Comparison of ENCODE assay signal across 15 cellular contexts in the genomic region with DNA sequence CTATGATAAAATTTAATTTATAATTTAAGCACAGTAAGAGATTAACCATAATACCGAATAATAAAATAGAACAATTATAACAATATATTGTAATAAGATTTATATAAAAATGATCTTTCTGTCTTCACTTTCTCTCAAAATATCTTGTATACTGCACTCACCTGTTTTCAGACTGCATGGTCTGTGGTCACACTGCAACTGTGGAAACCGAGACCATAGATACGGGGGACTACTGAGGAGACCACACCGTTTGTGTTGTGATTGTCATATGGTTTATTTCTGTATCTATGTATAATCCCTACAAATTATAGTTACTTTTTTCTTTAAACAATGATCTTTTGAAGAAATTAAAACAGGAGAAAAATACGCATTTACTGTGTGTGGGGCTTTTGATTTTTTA.
A peak's percentile ranks its signal among the peaks of the same experiment; 100 is the strongest.
DNase-seq lines count a peak whose midpoint lies in the region; ATAC-seq and TF ChIP-seq lines count a peak whose summit lies in the region.
"Had no signal": no experiment of that assay in that cellular context is flagged by ENCODE, and none has a peak within 500 bp of the region (broad histone marks: within the 10 kb centered on the region; RNA-seq: fewer than 3 reads in every experiment).

No MANE protein-coding gene starts in this region.

- H3K4me3 Mint-ChIP-seq in activated T-cell treated with anti-CD3 and anti-CD28 coated beads, Interleukin-2, amount 50 U/mL, for 72 hours = peak overlapping the region; percentile 78 to 81
- no peak overlapping the region for H3K4me3 Mint-ChIP-seq in activated B cell treated with CpG ODN at 0.5 μM for 24 hours
- peak overlapping the region; percentile 95 for H3K4me3 Mint-ChIP-seq in stimulated activated effector memory CD8-positive, alpha-beta T cell treated with anti-CD3 and anti-CD28 coated beads, Interleukin-12 subunit alpha, Interleukin-12 subunit beta, amount 100 ng/mL, for 72 hours
- no peak overlapping the region for H3K4me3 Mint-ChIP-seq in WTC11
- H3K4me3 Mint-ChIP-seq: dendritic cell treated with granulocyte-macrophage colony-stimulating factor and Interleukin-4, amounts not matched to agents 40 ng/mL and 50 ng/mL, for 4 days; GM23338 had no signal

- POLR2A ChIA-PET in activated B cell treated with CpG ODN at 0.5 μM for 24 hours (lab: Charles Lee) (interaction anchor here (0.6 to 7.2 kb wide), 7 partner anchors 9 to 210 kb away, joined by 3 to 54 read pairs (median 4); no protein-coding TSS in a partner anchor), WTC11 (lab: Charles Lee) (no interaction called here), RWPE1 (lab: Yijun Ruan, JAX; ENCODE audit: low non-redundant PET) (no interaction called here)

- intact Hi-C loops in activated B cell treated with CpG ODN at 0.5 μM for 24 hours (cut with micrococcal nuclease) = no loop called here

- CTCF ChIA-PET in activated B cell treated with CpG ODN at 0.5 μM for 24 hours (lab: Charles Lee) (interaction anchor here (1.0 to 1.4 kb wide), 2 partner anchors 38 to 135 kb away, joined by 4 read pairs; no protein-coding TSS in a partner anchor), WTC11 (lab: Charles Lee) (no interaction called here), RWPE1 (lab: Yijun Ruan, JAX) (interaction anchor here (0.6 kb wide), 1 partner anchor 58 kb away, joined by 3 read pairs; no protein-coding TSS in a partner anchor)

- H3K36me3 Mint-ChIP-seq in activated T-cell treated with anti-CD3 and anti-CD28 coated beads, Interleukin-2, amount 50 U/mL, for 72 hours (ENCODE audit: insufficient read depth in 2 of 2) = peaks cover 3 to 7% of the 10 kb centered on the region in 2 donors
- H3K36me3 Mint-ChIP-seq in activated B cell treated with CpG ODN at 0.5 μM for 24 hours (ENCODE audit: low read depth) = peaks cover 21% of the 10 kb centered on the region
- H3K36me3 Mint-ChIP-seq in stimulated activated effector memory CD8-positive, alpha-beta T cell treated with anti-CD3 and anti-CD28 coated beads, Interleukin-12 subunit alpha, Interleukin-12 subunit beta, amount 100 ng/mL, for 72 hours = peaks cover 80% of the 10 kb centered on the region
- no peaks in the 10 kb centered on the region for H3K36me3 Mint-ChIP-seq in WTC11

- H3K4me1 Mint-ChIP-seq in activated T-cell treated with anti-CD3 and anti-CD28 coated beads, Interleukin-2, amount 50 U/mL, for 72 hours (ENCODE audit: low read depth) = peaks cover 100% of the 10 kb centered on the region
- H3K4me1 Mint-ChIP-seq in activated B cell treated with CpG ODN at 0.5 μM for 24 hours (peaks cover 98% of the 10 kb centered on the region), WTC11 (peaks cover 32% of the 10 kb centered on the region)
- H3K4me1 Mint-ChIP-seq in stimulated activated effector memory CD8-positive, alpha-beta T cell treated with anti-CD3 and anti-CD28 coated beads, Interleukin-12 subunit alpha, Interleukin-12 subunit beta, amount 100 ng/mL, for 72 hours = peaks cover 96% of the 10 kb centered on the region

- no peaks in the 10 kb centered on the region for H3K27me3 Mint-ChIP-seq in activated T-cell treated with anti-CD3 and anti-CD28 coated beads, Interleukin-2, amount 50 U/mL, for 72 hours (ENCODE audit: low read depth)
- H3K27me3 Mint-ChIP-seq in activated B cell treated with CpG ODN at 0.5 μM for 24 hours (no peaks in the 10 kb centered on the region), WTC11 (ENCODE audit: low read depth) (no peaks in the 10 kb centered on the region)
- H3K27me3 Mint-ChIP-seq: dendritic cell treated with granulocyte-macrophage colony-stimulating factor and Interleukin-4, amounts not matched to agents 40 ng/mL and 50 ng/mL, for 4 days had no signal

- no peaks in the 10 kb centered on the region for H3K9me3 Mint-ChIP-seq in activated T-cell treated with anti-CD3 and anti-CD28 coated beads, Interleukin-2, amount 50 U/mL, for 72 hours
- H3K9me3 Mint-ChIP-seq in activated B cell treated with CpG ODN at 0.5 μM for 24 hours (no peaks in the 10 kb centered on the region), WTC11 (no peaks in the 10 kb centered on the region)
- H3K9me3 Mint-ChIP-seq in stimulated activated effector memory CD8-positive, alpha-beta T cell treated with anti-CD3 and anti-CD28 coated beads, Interleukin-12 subunit alpha, Interleukin-12 subunit beta, amount 100 ng/mL, for 72 hours = no peaks in the 10 kb centered on the region
- H3K9me3 Mint-ChIP-seq: dendritic cell treated with granulocyte-macrophage colony-stimulating factor and Interleukin-4, amounts not matched to agents 40 ng/mL and 50 ng/mL, for 4 days; GM23338 had no signal

- no peak for DNase-seq in activated T-cell treated with anti-CD3 and anti-CD28 coated beads, Interleukin-2, amount 50 U/mL, for 72 hours
- DNase-seq in activated T-cell treated with anti-CD3 and anti-CD28 coated beads for 4 hours (no peak), activated B cell treated with CpG ODN at 0.5 μM for 24 hours (no peak), DMS79 (lab: John Stamatoyannopoulos, UW) (no peak), WTC11 (ENCODE audit: low spot score) (no peak), RWPE1 (ENCODE audit: low spot score) (no peak)
- no peak for DNase-seq in stimulated activated effector memory CD8-positive, alpha-beta T cell treated with anti-CD3 and anti-CD28 coated beads, Interleukin-12 subunit alpha, Interleukin-12 subunit beta, amount 100 ng/mL, for 72 hours (ENCODE audit: low spot score in 2 of 2)
- DNase-seq: adrenal gland, IMR-90, mesendoderm, NCI-H1694 treated with DMSO at 0.1 percent for 48 hours had no signal

- peak overlapping the region; percentile 97 for H3K27ac Mint-ChIP-seq in activated T-cell treated with anti-CD3 and anti-CD28 coated beads, Interleukin-2, amount 50 U/mL, for 72 hours
- H3K27ac Mint-ChIP-seq in activated B cell treated with CpG ODN at 0.5 μM for 24 hours (peak overlapping the region; percentile 93), WTC11 (no peak overlapping the region)
- H3K27ac Mint-ChIP-seq in stimulated activated effector memory CD8-positive, alpha-beta T cell treated with anti-CD3 and anti-CD28 coated beads, Interleukin-12 subunit alpha, Interleukin-12 subunit beta, amount 100 ng/mL, for 72 hours = peak overlapping the region; percentile 93
- H3K27ac Mint-ChIP-seq: GM23338 had no signal

- H3K27ac ChIP-seq in RWPE1 = no peak overlapping the region
- H3K27ac ChIP-seq: adrenal gland, prostate gland had no signal

- TF ChIP-seq CTCF in activated B cell treated with CpG ODN at 0.5 μM for 24 hours (IDR thresholded peaks at IDR 0.05) (no peak), WTC11 (IDR thresholded peaks at IDR 0.05) (no peak), RWPE1 (conservative IDR thresholded peaks at IDR 0.05; ENCODE audit: low read depth) (no peak)

- ATAC-seq in activated T-cell treated with anti-CD3 and anti-CD28 coated beads, Interleukin-2, amount 50 U/mL, for 72 hours (replicated peaks in 1 of 2) = no peak
- ATAC-seq in HG02938 (IDR thresholded peaks at IDR 0.05; ENCODE audit: unreplicated experiment) (peak; percentile 27), activated B cell treated with CpG ODN at 0.5 μM for 24 hours (ENCODE audit: low read depth) (no peak), WTC11 (no peak)
- no peak for ATAC-seq in stimulated activated effector memory CD8-positive, alpha-beta T cell treated with anti-CD3 and anti-CD28 coated beads, Interleukin-12 subunit alpha, Interleukin-12 subunit beta, amount 100 ng/mL, for 72 hours
- ATAC-seq: GM23338 had no signal

TF ChIP-seq in WTC11, 78 proteins besides CTCF, POLR2A, EP300 and RAD21 (continues in another document):
- no peak for TF ChIP-seq KAT7 (CRISPR knock-in tag; IDR thresholded peaks at IDR 0.05; ENCODE audit: borderline replicate concordance)
- TF ChIP-seq NFE2L1 (CRISPR knock-in tag; IDR thresholded peaks at IDR 0.05) = no peak
- no peak for TF ChIP-seq FOXP1 (CRISPR knock-in tag; IDR thresholded peaks at IDR 0.05; ENCODE audit: borderline replicate concordance)
- no peak for TF ChIP-seq ATF2 (CRISPR knock-in tag; IDR thresholded peaks at IDR 0.05; ENCODE audit: borderline replicate concordance, low read depth)
- TF ChIP-seq, protein P1, sequence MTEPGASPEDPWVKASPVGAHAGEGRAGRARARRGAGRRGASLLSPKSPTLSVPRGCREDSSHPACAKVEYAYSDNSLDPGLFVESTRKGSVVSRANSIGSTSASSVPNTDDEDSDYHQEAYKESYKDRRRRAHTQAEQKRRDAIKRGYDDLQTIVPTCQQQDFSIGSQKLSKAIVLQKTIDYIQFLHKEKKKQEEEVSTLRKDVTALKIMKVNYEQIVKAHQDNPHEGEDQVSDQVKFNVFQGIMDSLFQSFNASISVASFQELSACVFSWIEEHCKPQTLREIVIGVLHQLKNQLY (CRISPR knock-in tag; IDR thresholded peaks at IDR 0.05) = no peak
- TF ChIP-seq NFYB (CRISPR knock-in tag; conservative IDR thresholded peaks at IDR 0.05; ENCODE audit: low read depth) = no peak
- no peak for TF ChIP-seq RELA (CRISPR knock-in tag; IDR thresholded peaks at IDR 0.05; ENCODE audit: borderline replicate concordance)
- no peak for TF ChIP-seq NR2C2 (CRISPR knock-in tag; IDR thresholded peaks at IDR 0.05)
- no peak for TF ChIP-seq ELF4 (CRISPR knock-in tag; IDR thresholded peaks at IDR 0.05; ENCODE audit: low read depth)
- no peak for TF ChIP-seq NR3C1 (CRISPR knock-in tag; conservative IDR thresholded peaks at IDR 0.05; ENCODE audit: low read depth)
- no peak for TF ChIP-seq ZNF423 (CRISPR knock-in tag; IDR thresholded peaks at IDR 0.05)

Comparison
In these comparisons a context has a peak if more than half of its experiments do, and no peak if none do; other contexts are left out.
1. H3K4me3 Mint-ChIP-seq: peak in activated T-cell treated with anti-CD3 and anti-CD28 coated beads, Interleukin-2, amount 50 U/mL, for 72 hours (2 of 2) and stimulated activated effector memory CD8-positive, alpha-beta T cell treated with anti-CD3 and anti-CD28 coated beads, Interleukin-12 subunit alpha, Interleukin-12 subunit beta, amount 100 ng/mL, for 72 hours (single experiment); none in activated B cell treated with CpG ODN at 0.5 μM for 24 hours (single experiment) and WTC11 (single experiment).